ENCODE assay signal across 17 cellular contexts in genomic region chr21:28431022-28431421, GRCh38.
"Had no signal": no experiment of that assay in that cellular context is flagged by ENCODE, and none has a peak within 500 bp of the region (broad histone marks: within the 10 kb centered on the region; RNA-seq: fewer than 3 reads in every experiment).

No MANE protein-coding gene starts in this region.

- H3K4me3 ChIP-seq: cardiac muscle cell, lower lobe of right lung, mucosa of descending colon, tibial artery had no signal

- H3K27me3 ChIP-seq: cardiac muscle cell, tibial artery had no signal

- H3K36me3 ChIP-seq: cardiac muscle cell, lower lobe of right lung, tibial artery had no signal

- DNase-seq: activated CD4-positive, alpha-beta memory T cell treated with anti-CD3 and anti-CD28 coated beads for 36 hours; activated CD4-positive, alpha-beta T cell treated with anti-CD3 and anti-CD28 coated beads for 48 hours; activated naive CD4-positive, alpha-beta T cell treated with anti-CD3 and anti-CD28 coated beads for 36 hours; activated naive CD8-positive, alpha-beta T cell treated with anti-CD3 and anti-CD28 coated beads, Interleukin-2, amount 10 ng/mL, durations not matched to agents 7 days and 5 days; activated T-cell treated with anti-CD3 and anti-CD28 coated beads, Interleukin-2, amount 50 U/mL, for 48 hours; amniotic stem cell; effector memory CD4-positive, alpha-beta T cell; foreskin melanocyte; lower lobe of right lung; mesendoderm; mucosa of descending colon; nephron progenitor cell; right cardiac atrium; stimulated activated CD4-positive, alpha-beta T cell treated with anti-CD3 and anti-CD28 coated beads, Interleukin-1b, Interleukin-23, amount 100 ng/mL, for 48 hours; stimulated activated naive CD8-positive, alpha-beta T cell treated with anti-CD3 and anti-CD28 coated beads, Interleukin-15, amount 100 ng/mL, for 72 hours; tibial artery had no signal
